In genomic region chr9:70113403-70114022, GRCh38 we compare ENCODE assay signal across 8 cellular contexts.
DNase-seq lines count a peak whose midpoint lies in the region; ATAC-seq and TF ChIP-seq lines count a peak whose summit lies in the region.

No MANE protein-coding gene starts in this region.

- H3K36me3 ChIP-seq in SJCRH30: no peaks in the 10 kb centered on the region

- TF ChIP-seq RAD21 in Ishikawa (IDR thresholded peaks at IDR 0.05; ENCODE audit: low read depth): peak; percentile 76

- no peaks in the 10 kb centered on the region for H3K27me3 ChIP-seq in SJCRH30

- H3K4me1 ChIP-seq in SJCRH30: peaks cover 10% of the 10 kb centered on the region

- no peak overlapping the region for H3K4me3 ChIP-seq in SJCRH30

- no peak for TF ChIP-seq EP300 in Ishikawa (IDR thresholded peaks at IDR 0.05; ENCODE audit: borderline replicate concordance)

- DNase-seq in DMS53 treated with DMSO at 0.1 percent for 48 hours (lab: John Stamatoyannopoulos, UW; ENCODE audit: unreplicated experiment) (peak; percentile 14), SJCRH30 (peak; percentile 48 to 73), epithelial cell of prostate (ENCODE audit: low read depth, low spot score) (no peak), mucosa of gallbladder (ENCODE audit: low spot score) (peak; percentile 37), NCI-H128 (lab: John Stamatoyannopoulos, UW; ENCODE audit: unreplicated experiment) (no peak)
- no peak for DNase-seq in activated effector memory CD4-positive, alpha-beta T cell treated with Interleukin-2 at 50 U/mL for 16 hours

- H3K9me3 ChIP-seq in SJCRH30 (replicated peaks): no peaks in the 10 kb centered on the region

- H3K27ac ChIP-seq in SJCRH30 (no peak overlapping the region), epithelial cell of prostate (peak overlapping the region; percentile 85)

- peak; percentile 72 for ATAC-seq in GM19395 (IDR thresholded peaks at IDR 0.05; ENCODE audit: unreplicated experiment)

TF ChIP-seq in Ishikawa, 13 proteins besides CTCF, POLR2A, EP300 and RAD21:
- no peak for TF ChIP-seq CEBPB (IDR thresholded peaks at IDR 0.05)
- no peak for TF ChIP-seq NFIC (IDR thresholded peaks at IDR 0.05)

Comparison
In these comparisons a context has a peak if more than half of its experiments do, and no peak if none do; other contexts are left out.
1. DNase-seq: peak in DMS53 treated with DMSO at 0.1 percent for 48 hours (single experiment), SJCRH30 (2 of 2) and mucosa of gallbladder (single experiment); none in epithelial cell of prostate (single experiment), NCI-H128 (single experiment) and activated effector memory CD4-positive, alpha-beta T cell treated with Interleukin-2 at 50 U/mL for 16 hours (single experiment).